Comparison of ENCODE assay signal across 8 cellular contexts in the genomic region with DNA sequence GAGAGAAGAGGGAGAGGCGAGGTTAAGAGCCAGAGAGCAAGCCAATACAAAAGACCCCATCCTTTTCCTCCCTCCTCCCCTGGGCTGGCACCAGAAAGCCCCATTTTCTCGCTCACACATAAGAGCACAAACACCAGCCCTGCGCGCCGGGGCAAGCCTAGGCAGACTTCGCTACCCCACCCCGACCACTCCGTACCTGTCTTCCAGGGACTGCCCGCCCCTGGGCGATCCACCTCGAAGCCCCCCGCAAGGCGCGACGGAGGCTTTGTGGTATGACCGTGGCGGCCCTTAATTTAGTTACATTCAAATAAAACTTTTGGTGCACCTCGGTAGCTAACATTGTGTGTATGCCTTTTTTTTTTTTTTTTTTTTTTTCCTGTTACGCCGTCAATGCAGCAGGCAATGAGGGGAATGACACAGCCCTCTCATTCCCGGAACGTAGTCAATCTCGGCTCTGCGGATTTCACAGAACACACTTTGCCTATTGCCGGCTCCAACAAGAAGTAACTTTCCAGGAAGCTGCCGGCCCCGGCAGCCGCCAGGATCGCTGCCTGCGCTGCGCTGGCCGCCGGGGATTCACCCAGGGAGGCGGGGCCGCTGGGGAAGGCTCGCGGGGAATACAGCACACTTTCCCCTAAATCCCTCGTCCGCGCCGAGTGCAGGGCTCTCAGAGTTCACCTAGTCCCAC. TPM values are rescaled to one million over a fixed set of nuclear protein-coding genes. Genes with fewer than 3 reads are reported as not detected.
DNase-seq lines count a peak whose midpoint lies in the region; ATAC-seq and TF ChIP-seq lines count a peak whose summit lies in the region.

No MANE protein-coding gene starts in this region.

- H3K4me3 Mint-ChIP-seq in activated naive CD4-positive, alpha-beta T cell treated with anti-CD3 and anti-CD28 coated beads, Interleukin-2, amount 50 U/mL, for 24 hours, result peak overlapping the region; percentile 99

- peaks cover 46% of the 10 kb centered on the region for H3K4me1 Mint-ChIP-seq in activated naive CD4-positive, alpha-beta T cell treated with anti-CD3 and anti-CD28 coated beads, Interleukin-2, amount 50 U/mL, for 24 hours

- peak; percentile 49 for DNase-seq in G401 (ENCODE audit: low spot score)
- peak; percentile 44 for DNase-seq in NCI-H345 treated with DMSO at 0.1 percent for 48 hours (lab: John Stamatoyannopoulos, UW; ENCODE audit: unreplicated experiment)
- DNase-seq in globus pallidus (ENCODE audit: low spot score), result peak; percentile 59
- DNase-seq in upper lobe of right lung, result peak; percentile 93

- peak; percentile 59 for ATAC-seq in upper lobe of right lung
- no peak for ATAC-seq in HG02884 (IDR thresholded peaks at IDR 0.05; ENCODE audit: unreplicated experiment)
- no peak for ATAC-seq in GM21526 (IDR thresholded peaks at IDR 0.05; ENCODE audit: low FRiP score, unreplicated experiment)

- in situ Hi-C loops in G401 (cut with HindIII; ENCODE audit: low sequenced_read_pairs), result loop anchor here (25.0 kb wide), 1 partner anchor 775 kb away; no protein-coding TSS in a partner anchor

- peaks cover 4% of the 10 kb centered on the region for H3K36me3 ChIP-seq in neuron (ENCODE audit: insufficient read depth, low read length)
- H3K36me3 ChIP-seq in upper lobe of right lung, result peaks cover 23% of the 10 kb centered on the region

- H3K4me3 ChIP-seq in neuron (ENCODE audit: low read length) (peak overlapping the region; percentile 63), upper lobe of right lung (peak overlapping the region; percentile 74)

- H3K27me3 ChIP-seq in neuron (ENCODE audit: insufficient read depth, low read length) (no peaks in the 10 kb centered on the region), upper lobe of right lung (no peaks in the 10 kb centered on the region)

- intact Hi-C loops in upper lobe of right lung (cut with DNase I), result no loop called here

- H3K36me3 Mint-ChIP-seq in activated naive CD4-positive, alpha-beta T cell treated with anti-CD3 and anti-CD28 coated beads, Interleukin-2, amount 50 U/mL, for 24 hours, result peaks cover 1% of the 10 kb centered on the region

- no peaks in the 10 kb centered on the region for H3K9me3 ChIP-seq in neuron (ENCODE audit: low read length)
- no peaks in the 10 kb centered on the region for H3K9me3 ChIP-seq in upper lobe of right lung

- no peaks in the 10 kb centered on the region for H3K27me3 Mint-ChIP-seq in activated naive CD4-positive, alpha-beta T cell treated with anti-CD3 and anti-CD28 coated beads, Interleukin-2, amount 50 U/mL, for 24 hours

- TF ChIP-seq CTCF in upper lobe of right lung (IDR thresholded peaks at IDR 0.05), result no peak

- H3K4me1 ChIP-seq in neuron (ENCODE audit: insufficient read depth, low read length) (peaks cover 25% of the 10 kb centered on the region), upper lobe of right lung (peaks cover 20% of the 10 kb centered on the region)

- H3K27ac ChIP-seq in upper lobe of right lung, result peak overlapping the region; percentile 100

- H3K27ac Mint-ChIP-seq in activated naive CD4-positive, alpha-beta T cell treated with anti-CD3 and anti-CD28 coated beads, Interleukin-2, amount 50 U/mL, for 24 hours, result peak overlapping the region; percentile 91

- no peaks in the 10 kb centered on the region for H3K9me3 Mint-ChIP-seq in activated naive CD4-positive, alpha-beta T cell treated with anti-CD3 and anti-CD28 coated beads, Interleukin-2, amount 50 U/mL, for 24 hours

- peak overlapping the region; percentile 48 for H2AFZ ChIP-seq in neuron (ENCODE audit: low read depth, low read length)

RNA-seq across cellular contexts. Expression of gene BCL6, which starts 7.7 kb away (rescaled TPM):
- 0.18 and 1.3 TPM in 2 replicates for total RNA-seq in G401 (2014; rRNA removed; shearing (Covaris generic))
- total RNA-seq in upper lobe of right lung, result 106 TPM

RNA-seq across cellular contexts. Expression of gene RTP2, which starts 35.2 kb away (rescaled TPM):
- total RNA-seq in G401 (2014; rRNA removed; shearing (Covaris generic)), result not detected in 2 replicates
- not detected for total RNA-seq in upper lobe of right lung

Comparison
In these comparisons a context has a peak if more than half of its experiments do, and no peak if none do; other contexts are left out.
1. RNA of gene BCL6, which starts 7.7 kb away (total RNA-seq): 106 TPM in upper lobe of right lung (single experiment); 0.18 to 1.3 TPM in G401; every median in the first group is over 10 times any median in the second.
2. Peak in every context shown above with its lines, with median percentiles within 50 percentile points of each other: DNase-seq.